ENCODE assay signal across 16 cellular contexts in genomic region chr15:85748729-85749128, GRCh38. TPM values are rescaled to one million over a fixed set of nuclear protein-coding genes. Genes with fewer than 3 reads are reported as not detected.
DNase-seq lines count a peak whose midpoint lies in the region; ATAC-seq and TF ChIP-seq lines count a peak whose summit lies in the region.
"Had no signal": no experiment of that assay in that cellular context is flagged by ENCODE, and none has a peak within 500 bp of the region (broad histone marks: within the 10 kb centered on the region; RNA-seq: fewer than 3 reads in every experiment).

No MANE protein-coding gene starts in this region.

- peak; percentile 9 for DNase-seq in activated CD4-positive, alpha-beta memory T cell treated with anti-CD3 and anti-CD28 coated beads for 36 hours
- no peak for DNase-seq in activated CD4-positive, alpha-beta memory T cell treated with anti-CD3 and anti-CD28 coated beads, Interleukin-2, amount 10 ng/mL, durations not matched to agents 7 days and 5 days
- DNase-seq in astrocyte of the spinal cord (ENCODE audit: low read depth, low spot score) (no peak), left lobe of liver (ENCODE audit: low spot score) (peak; percentile 46), NCI-H774 (lab: John Stamatoyannopoulos, UW) (no peak), Kasumi-1 (lab: John Stamatoyannopoulos, UW) (no peak), Ammon's horn (ENCODE audit: low spot score) (no peak)
- DNase-seq: amniotic stem cell; DMS53; effector CD4-positive, alpha-beta T cell; heart right ventricle; NCI-H1930 had no signal

- no peak overlapping the region for H3K27ac Mint-ChIP-seq in activated CD4-positive, alpha-beta memory T cell treated with anti-CD3 and anti-CD28 coated beads for 36 hours
- no peak overlapping the region for H3K27ac Mint-ChIP-seq in activated CD4-positive, alpha-beta memory T cell treated with anti-CD3 and anti-CD28 coated beads, Interleukin-2, amount 10 ng/mL, durations not matched to agents 7 days and 5 days

- H3K36me3 Mint-ChIP-seq in activated CD4-positive, alpha-beta memory T cell treated with anti-CD3 and anti-CD28 coated beads for 36 hours: peaks cover 37% of the 10 kb centered on the region
- peaks cover 43% of the 10 kb centered on the region for H3K36me3 Mint-ChIP-seq in activated CD4-positive, alpha-beta memory T cell treated with anti-CD3 and anti-CD28 coated beads, Interleukin-2, amount 10 ng/mL, durations not matched to agents 7 days and 5 days (ENCODE audit: low read depth)

- no peaks in the 10 kb centered on the region for H3K9me3 Mint-ChIP-seq in activated CD4-positive, alpha-beta memory T cell treated with anti-CD3 and anti-CD28 coated beads for 36 hours
- no peaks in the 10 kb centered on the region for H3K9me3 Mint-ChIP-seq in activated CD4-positive, alpha-beta memory T cell treated with anti-CD3 and anti-CD28 coated beads, Interleukin-2, amount 10 ng/mL, durations not matched to agents 7 days and 5 days

- H3K4me1 Mint-ChIP-seq in activated CD4-positive, alpha-beta memory T cell treated with anti-CD3 and anti-CD28 coated beads for 36 hours (ENCODE audit: low read depth): peaks cover 18% of the 10 kb centered on the region
- peaks cover 2% of the 10 kb centered on the region for H3K4me1 Mint-ChIP-seq in activated CD4-positive, alpha-beta memory T cell treated with anti-CD3 and anti-CD28 coated beads, Interleukin-2, amount 10 ng/mL, durations not matched to agents 7 days and 5 days

- intact Hi-C loops in activated CD4-positive, alpha-beta memory T cell treated with anti-CD3 and anti-CD28 coated beads for 36 hours (cut with micrococcal nuclease): no loop called here

- no peak overlapping the region for H3K9ac ChIP-seq in skeletal muscle tissue (ENCODE audit: low read depth in 1 of 3, low read length in 3 of 3)

- no peak overlapping the region for H3K4me3 Mint-ChIP-seq in activated CD4-positive, alpha-beta memory T cell treated with anti-CD3 and anti-CD28 coated beads for 36 hours
- no peak overlapping the region for H3K4me3 Mint-ChIP-seq in activated CD4-positive, alpha-beta memory T cell treated with anti-CD3 and anti-CD28 coated beads, Interleukin-2, amount 10 ng/mL, durations not matched to agents 7 days and 5 days

- peak; percentile 9 for ATAC-seq in left lobe of liver
- ATAC-seq: K562 had no signal

- H3K27me3 ChIP-seq in skeletal muscle tissue (ENCODE audit: control insufficient read depth in 3 of 3, insufficient read depth in 3 of 3, low read length in 3 of 3): no peaks in the 10 kb centered on the region
- H3K27me3 ChIP-seq: heart right ventricle, right lobe of liver had no signal

- peaks cover 38 to 51% (median 47%) of the 10 kb centered on the region in 3 donors for H3K36me3 ChIP-seq in skeletal muscle tissue (ENCODE audit: control insufficient read depth in 3 of 3, insufficient read depth in 3 of 3, low read length in 3 of 3)

- peak overlapping the region; percentile 29 for H3K27ac ChIP-seq in skeletal muscle tissue (ENCODE audit: low read depth, low read length)

- POLR2A ChIA-PET in activated CD4-positive, alpha-beta memory T cell treated with anti-CD3 and anti-CD28 coated beads for 36 hours (lab: Charles Lee): no interaction called here
- POLR2A ChIA-PET in activated CD4-positive, alpha-beta memory T cell treated with anti-CD3 and anti-CD28 coated beads, Interleukin-2, amount 10 ng/mL, durations not matched to agents 7 days and 5 days (lab: Charles Lee): no interaction called here

- in situ Hi-C loops in astrocyte of the spinal cord (cut with HindIII; ENCODE audit: low sequenced_read_pairs): no loop called here

- no peaks in the 10 kb centered on the region for H3K27me3 Mint-ChIP-seq in activated CD4-positive, alpha-beta memory T cell treated with anti-CD3 and anti-CD28 coated beads for 36 hours
- H3K27me3 Mint-ChIP-seq in activated CD4-positive, alpha-beta memory T cell treated with anti-CD3 and anti-CD28 coated beads, Interleukin-2, amount 10 ng/mL, durations not matched to agents 7 days and 5 days: no peaks in the 10 kb centered on the region

- peaks cover 43 to 53% (median 48%) of the 10 kb centered on the region in 3 donors for H3K4me1 ChIP-seq in skeletal muscle tissue (ENCODE audit: control insufficient read depth in 3 of 3, insufficient read depth in 3 of 3, low read length in 3 of 3)

- TF ChIP-seq CTCF in astrocyte of the spinal cord (IDR thresholded peaks at IDR 0.05; ENCODE audit: low read depth, low read length): peak; percentile 1

- CTCF ChIA-PET in activated CD4-positive, alpha-beta memory T cell treated with anti-CD3 and anti-CD28 coated beads for 36 hours (lab: Charles Lee): interaction anchor here (1.0 kb wide), 1 partner anchor 50 kb away, joined by 3 read pairs; no protein-coding TSS in a partner anchor
- CTCF ChIA-PET in activated CD4-positive, alpha-beta memory T cell treated with anti-CD3 and anti-CD28 coated beads, Interleukin-2, amount 10 ng/mL, durations not matched to agents 7 days and 5 days (lab: Charles Lee): no interaction called here

- no peaks in the 10 kb centered on the region for H3K9me3 ChIP-seq in skeletal muscle tissue (ENCODE audit: control insufficient read depth in 3 of 3, low read length in 3 of 3)
- H3K9me3 ChIP-seq: heart right ventricle, right lobe of liver, thoracic aorta had no signal

- H3K4me3 ChIP-seq in astrocyte of the spinal cord (ENCODE audit: low read depth, low read length) (no peak overlapping the region), skeletal muscle tissue (ENCODE audit: low read length in 3 of 3) (peak overlapping the region in 1 of 3 donors; percentile 30)
- H3K4me3 ChIP-seq: K562, right lobe of liver had no signal

RNA-seq across cellular contexts. Expression of gene KLHL25, which starts 46.0 kb away (rescaled TPM):
- total RNA-seq in activated CD4-positive, alpha-beta memory T cell treated with anti-CD3 and anti-CD28 coated beads for 36 hours: 1 to 10 TPM; 5.3 to 5.7 TPM
- 1 to 10 TPM; 4.3 to 4.4 TPM for total RNA-seq in activated CD4-positive, alpha-beta memory T cell treated with anti-CD3 and anti-CD28 coated beads, Interleukin-2, amount 10 ng/mL, durations not matched to agents 7 days and 5 days
- total RNA-seq in left lobe of liver (6.7 TPM), skeletal muscle tissue (5.2 TPM)

Comparison
In these comparisons a context has a peak if more than half of its experiments do, and no peak if none do; other contexts are left out.
1. DNase-seq: peak in activated CD4-positive, alpha-beta memory T cell treated with anti-CD3 and anti-CD28 coated beads for 36 hours (single experiment) and left lobe of liver (single experiment); none in activated CD4-positive, alpha-beta memory T cell treated with anti-CD3 and anti-CD28 coated beads, Interleukin-2, amount 10 ng/mL, durations not matched to agents 7 days and 5 days (single experiment), astrocyte of the spinal cord (single experiment), NCI-H774 (single experiment), Kasumi-1 (0 of 2) and Ammon's horn (single experiment).